ENCODE assay signal across 1 cellular context in the genomic region with DNA sequence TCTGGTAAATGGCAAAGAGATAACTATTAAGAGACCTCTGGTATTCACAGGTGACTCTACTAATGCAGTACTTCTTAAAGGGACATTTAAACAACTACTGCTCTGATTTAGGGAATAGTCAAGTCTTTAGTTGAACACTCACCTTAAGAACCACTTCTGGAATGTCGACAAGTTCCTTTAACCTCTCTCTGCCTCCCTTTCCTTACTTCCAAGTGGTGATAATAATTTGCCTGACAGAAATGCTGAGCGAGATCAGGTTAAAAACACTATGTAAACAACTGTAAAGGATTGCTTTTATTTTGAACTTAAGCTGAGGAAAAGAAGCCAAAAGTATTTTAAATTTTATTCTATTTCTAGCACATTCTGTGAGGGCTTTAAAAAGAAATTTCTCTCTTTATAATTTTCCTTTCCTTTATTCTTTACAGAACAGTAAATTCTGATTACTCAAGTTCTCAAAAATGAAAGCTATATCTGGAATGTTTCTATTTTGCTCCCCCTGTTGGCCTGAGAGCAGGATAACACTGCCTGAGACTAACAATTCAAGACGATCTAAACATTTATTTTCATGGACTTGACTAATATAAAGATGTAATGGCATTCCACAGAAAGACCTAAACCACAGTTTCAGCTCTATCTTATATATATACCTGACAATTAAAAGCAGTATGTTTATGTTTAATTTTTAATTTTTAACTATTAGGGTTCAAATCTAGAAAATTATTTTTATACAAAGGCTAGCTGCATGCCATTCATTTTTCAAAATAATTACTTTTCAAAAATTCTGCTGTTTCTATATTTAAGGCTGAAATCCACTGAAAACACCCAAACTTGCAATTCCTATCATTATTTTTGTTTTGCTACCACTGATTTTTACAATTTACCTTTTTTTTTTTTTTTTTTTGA.
TF ChIP-seq lines count a peak whose summit lies in the region.

No MANE protein-coding gene starts in this region.

TF ChIP-seq in endothelial cell of umbilical vein, 7 proteins besides CTCF, POLR2A, EP300 and RAD21:
- no peak for TF ChIP-seq MYC (IDR thresholded peaks at IDR 0.05; ENCODE audit: low read depth, low read length)
- TF ChIP-seq EZH2 (IDR thresholded peaks at IDR 0.05; ENCODE audit: borderline replicate concordance, low read depth, low read length, severe bottlenecking) = no peak
- TF ChIP-seq JUN (IDR thresholded peaks at IDR 0.05; ENCODE audit: borderline replicate concordance, insufficient read depth, insufficient read length, low read depth) = no peak
- TF ChIP-seq FOS (IDR thresholded peaks at IDR 0.05; ENCODE audit: borderline replicate concordance, insufficient read depth, low read length) = no peak
- TF ChIP-seq GATA2 (IDR thresholded peaks at IDR 0.05; ENCODE audit: insufficient read depth, insufficient read length, low read depth, low read length) = no peak
